In genomic region chr1:156065212-156065611, GRCh38 we compare ENCODE assay signal across 25 cellular contexts. TPM values are rescaled to one million over a fixed set of nuclear protein-coding genes. Genes with fewer than 3 reads are reported as not detected.
DNase-seq lines count a peak whose midpoint lies in the region; ATAC-seq and TF ChIP-seq lines count a peak whose summit lies in the region.
"Had no signal": no experiment of that assay in that cellular context is flagged by ENCODE, and none has a peak within 500 bp of the region (broad histone marks: within the 10 kb centered on the region; RNA-seq: fewer than 3 reads in every experiment).

No MANE protein-coding gene starts in this region.

- peaks cover 39% of the 10 kb centered on the region for H3K4me1 ChIP-seq in BLaER1
- peaks cover 2% of the 10 kb centered on the region for H3K4me1 ChIP-seq in CD4-positive, CD25-positive, alpha-beta regulatory T cell (ENCODE audit: control insufficient read depth, insufficient read depth, low read length, poor library complexity, severe bottlenecking)
- H3K4me1 ChIP-seq in neuronal stem cell (ENCODE audit: control insufficient read depth in 2 of 2, insufficient read depth in 1 of 2, low read depth in 1 of 2, low read length in 2 of 2): peaks cover 19% of the 10 kb centered on the region in 2 donors
- no peaks in the 10 kb centered on the region for H3K4me1 ChIP-seq in adrenal gland (replicated peaks in 1 of 2)
- H3K4me1 ChIP-seq: psoas muscle had no signal

- H3K18ac ChIP-seq in neuronal stem cell (ENCODE audit: low read length): no peak overlapping the region

- H3K36me3 Mint-ChIP-seq in CD4-positive, CD25-positive, alpha-beta regulatory T cell: no peaks in the 10 kb centered on the region
- H3K36me3 Mint-ChIP-seq in activated naive CD8-positive, alpha-beta T cell treated with anti-CD3 and anti-CD28 coated beads, Interleukin-2, amount 50 U/mL, for 24 hours (ENCODE audit: low read depth): no peaks in the 10 kb centered on the region

- H2BK15ac ChIP-seq in neuronal stem cell (ENCODE audit: low read length): no peak overlapping the region

- H3K9me3 ChIP-seq in BLaER1 (no peaks in the 10 kb centered on the region), neuronal stem cell (replicated peaks in 1 of 2; ENCODE audit: control insufficient read depth in 2 of 2, insufficient read depth in 1 of 2, low read depth in 1 of 2, low read length in 2 of 2) (no peaks in the 10 kb centered on the region), adrenal gland (replicated peaks in 1 of 3) (no peaks in the 10 kb centered on the region)
- H3K9me3 ChIP-seq in CD4-positive, CD25-positive, alpha-beta regulatory T cell (ENCODE audit: control insufficient read depth in 2 of 2, low read length in 2 of 2): no peaks in the 10 kb centered on the region
- H3K9me3 ChIP-seq: body of pancreas, psoas muscle, upper lobe of left lung had no signal

- no peak overlapping the region for H2AK5ac ChIP-seq in neuronal stem cell (ENCODE audit: low read depth, low read length)

- no peak overlapping the region for H4K91ac ChIP-seq in neuronal stem cell (ENCODE audit: low read depth, low read length, poor library complexity)

- H3K27ac Mint-ChIP-seq in CD4-positive, CD25-positive, alpha-beta regulatory T cell: peak overlapping the region in 2 of 3 donors; percentile 29 to 73
- no peak overlapping the region for H3K27ac Mint-ChIP-seq in activated naive CD8-positive, alpha-beta T cell treated with anti-CD3 and anti-CD28 coated beads, Interleukin-2, amount 50 U/mL, for 24 hours
- H3K27ac Mint-ChIP-seq: activated CD4-positive, alpha-beta T cell treated with anti-CD3 and anti-CD28 coated beads, Interleukin-2, amount 10 ng/mL, durations not matched to agents 7 days and 5 days had no signal

- H3K4me3 Mint-ChIP-seq in CD4-positive, CD25-positive, alpha-beta regulatory T cell: no peak overlapping the region
- H3K4me3 Mint-ChIP-seq in activated naive CD8-positive, alpha-beta T cell treated with anti-CD3 and anti-CD28 coated beads, Interleukin-2, amount 50 U/mL, for 24 hours: no peak overlapping the region
- H3K4me3 Mint-ChIP-seq: activated CD4-positive, alpha-beta T cell treated with anti-CD3 and anti-CD28 coated beads, Interleukin-2, amount 10 ng/mL, durations not matched to agents 7 days and 5 days; central memory CD8-positive, alpha-beta T cell had no signal

- no peaks in the 10 kb centered on the region for H3K79me1 ChIP-seq in neuronal stem cell (ENCODE audit: low read depth, low read length)

- TF ChIP-seq POLR2A in adrenal gland (IDR thresholded peaks at IDR 0.05): no peak

- H3K27me3 Mint-ChIP-seq in CD4-positive, CD25-positive, alpha-beta regulatory T cell: peaks cover 4% of the 10 kb centered on the region
- H3K27me3 Mint-ChIP-seq in activated naive CD8-positive, alpha-beta T cell treated with anti-CD3 and anti-CD28 coated beads, Interleukin-2, amount 50 U/mL, for 24 hours: no peaks in the 10 kb centered on the region
- H3K27me3 Mint-ChIP-seq: activated CD4-positive, alpha-beta T cell treated with anti-CD3 and anti-CD28 coated beads, Interleukin-2, amount 10 ng/mL, durations not matched to agents 7 days and 5 days; central memory CD8-positive, alpha-beta T cell had no signal

- no peak for DNase-seq in CD4-positive, CD25-positive, alpha-beta regulatory T cell
- no peak for DNase-seq in activated naive CD8-positive, alpha-beta T cell treated with anti-CD3 and anti-CD28 coated beads, Interleukin-2, amount 50 U/mL, for 24 hours
- DNase-seq in neuronal stem cell (ENCODE audit: low spot score): no peak
- DNase-seq in adrenal gland: no peak
- DNase-seq in germinal center (ENCODE audit: low spot score): no peak
- no peak for DNase-seq in NCI-H2081 (lab: John Stamatoyannopoulos, UW)
- DNase-seq: activated CD4-positive, alpha-beta T cell treated with anti-CD3 and anti-CD28 coated beads, Interleukin-2, amount 10 ng/mL, durations not matched to agents 7 days and 5 days; activated effector memory CD4-positive, alpha-beta T cell treated with anti-CD3 and anti-CD28 coated beads, Interleukin-2, amount 50 U/mL, for 16 hours; body of pancreas; C1 segment of cervical spinal cord; COR-L47; mesenchymal stem cell; psoas muscle; SIG-M5; stimulated activated CD4-positive, alpha-beta T cell treated with anti-CD3 and anti-CD28 coated beads, Interleukin-12 subunit alpha, Interleukin-12 subunit beta, amount 100 ng/mL, for 4 hours; stimulated activated CD4-positive, alpha-beta T cell treated with anti-CD3 and anti-CD28 coated beads, Interleukin-2, amount 100 ng/mL, for 48 hours; T-helper 9 cell; upper lobe of left lung had no signal

- H3K4me3 ChIP-seq in BLaER1: no peak overlapping the region
- H3K4me3 ChIP-seq in CD4-positive, CD25-positive, alpha-beta regulatory T cell (ENCODE audit: low read depth, low read length): no peak overlapping the region
- no peak overlapping the region for H3K4me3 ChIP-seq in neuronal stem cell (ENCODE audit: low read length in 2 of 2)
- H3K4me3 ChIP-seq in adrenal gland: no peak overlapping the region
- H3K4me3 ChIP-seq: body of pancreas, psoas muscle, upper lobe of left lung had no signal

- peak overlapping the region; percentile 59 for H2BK5ac ChIP-seq in neuronal stem cell (ENCODE audit: low read length)

- no peak overlapping the region for H3K23ac ChIP-seq in neuronal stem cell (ENCODE audit: low read depth, low read length, poor library complexity)

- H2BK120ac ChIP-seq in neuronal stem cell (ENCODE audit: low read depth, low read length): no peak overlapping the region

- no CpG with 5 or more reads among the region's 3 CpGs for WGBS in neuronal stem cell (ENCODE audit: extremely low coverage in 2 of 2, insufficient read length in 2 of 2, insufficient replicate concordance in 1 of 2), 2 donors
- 89 to 99% (median 93%) methylated on average over 3 of the region's 3 CpGs for WGBS in adrenal gland, 4 donors

- H3K27ac ChIP-seq in BLaER1 (peak overlapping the region; percentile 5; the same call in 1 of the 2 replicates), neuronal stem cell (replicated peaks; ENCODE audit: low read length) (no peak overlapping the region), adrenal gland (no peak overlapping the region)
- no peak overlapping the region for H3K27ac ChIP-seq in CD4-positive, CD25-positive, alpha-beta regulatory T cell (ENCODE audit: insufficient read depth, low read length, poor library complexity, severe bottlenecking)
- H3K27ac ChIP-seq: body of pancreas, psoas muscle, upper lobe of left lung, VCaP had no signal

- intact Hi-C loops in adrenal gland (cut with DNase I): loop anchor here (5.0 to 10.0 kb wide), 3 partner anchors 60 to 123 kb away; partner anchors contain the start of gene RXFP4 (in 2 of the 2)

- H3K4me1 Mint-ChIP-seq in CD4-positive, CD25-positive, alpha-beta regulatory T cell: peaks cover 0 to 8% (median 6%) of the 10 kb centered on the region in 4 donors
- H3K4me1 Mint-ChIP-seq in activated naive CD8-positive, alpha-beta T cell treated with anti-CD3 and anti-CD28 coated beads, Interleukin-2, amount 50 U/mL, for 24 hours: peaks cover 14% of the 10 kb centered on the region
- H3K4me1 Mint-ChIP-seq: central memory CD8-positive, alpha-beta T cell had no signal

- ATAC-seq in CD4-positive, CD25-positive, alpha-beta regulatory T cell (ENCODE audit: low read depth in 2 of 2): no peak
- peak; percentile 45 for ATAC-seq in activated naive CD8-positive, alpha-beta T cell treated with anti-CD3 and anti-CD28 coated beads, Interleukin-2, amount 50 U/mL, for 24 hours
- ATAC-seq: body of pancreas, psoas muscle, sciatic nerve had no signal

- no peak overlapping the region for H3K14ac ChIP-seq in neuronal stem cell (ENCODE audit: low read length)

- TF ChIP-seq CTCF in adrenal gland (IDR thresholded peaks at IDR 0.05): no peak

- H4K8ac ChIP-seq in neuronal stem cell (ENCODE audit: low read depth, low read length): no peak overlapping the region

- H3K4me2 ChIP-seq in BLaER1 (peak overlapping the region; percentile 42), neuronal stem cell (ENCODE audit: insufficient read depth, low read length, poor library complexity, severe bottlenecking) (no peak overlapping the region)

- 0 out of 2 replicates have a peak, but pooled peaks cover 4% of the 10 kb centered on the region for H4K20me1 ChIP-seq in BLaER1

- no peak overlapping the region for H3K9ac ChIP-seq in BLaER1
- H3K9ac ChIP-seq in neuronal stem cell (ENCODE audit: low read depth, low read length, poor library complexity): no peak overlapping the region

- H3K27me3 ChIP-seq in BLaER1: no peaks in the 10 kb centered on the region
- H3K27me3 ChIP-seq in CD4-positive, CD25-positive, alpha-beta regulatory T cell (ENCODE audit: control insufficient read depth, insufficient read depth, low read length): no peaks in the 10 kb centered on the region
- no peaks in the 10 kb centered on the region for H3K27me3 ChIP-seq in neuronal stem cell (ENCODE audit: control insufficient read depth in 3 of 3, insufficient read depth in 3 of 3, low read depth in 1 of 3, low read length in 3 of 3)
- no peaks in the 10 kb centered on the region for H3K27me3 ChIP-seq in adrenal gland
- H3K27me3 ChIP-seq: body of pancreas, upper lobe of left lung had no signal

- no peaks in the 10 kb centered on the region for H3K9me3 Mint-ChIP-seq in CD4-positive, CD25-positive, alpha-beta regulatory T cell
- no peaks in the 10 kb centered on the region for H3K9me3 Mint-ChIP-seq in activated naive CD8-positive, alpha-beta T cell treated with anti-CD3 and anti-CD28 coated beads, Interleukin-2, amount 50 U/mL, for 24 hours
- H3K9me3 Mint-ChIP-seq: activated CD4-positive, alpha-beta T cell treated with anti-CD3 and anti-CD28 coated beads, Interleukin-2, amount 10 ng/mL, durations not matched to agents 7 days and 5 days; central memory CD8-positive, alpha-beta T cell had no signal

- H2AFZ ChIP-seq in neuronal stem cell (ENCODE audit: low read length): no peak overlapping the region

- no peak overlapping the region for H3K4ac ChIP-seq in neuronal stem cell (ENCODE audit: low read length)

- H3K36me3 ChIP-seq in BLaER1: no peaks in the 10 kb centered on the region
- no peaks in the 10 kb centered on the region for H3K36me3 ChIP-seq in CD4-positive, CD25-positive, alpha-beta regulatory T cell (ENCODE audit: control insufficient read depth, insufficient read depth, low read length)
- H3K36me3 ChIP-seq in neuronal stem cell (replicated peaks in 1 of 2; ENCODE audit: control insufficient read depth in 2 of 2, insufficient read depth in 2 of 2, low read length in 2 of 2): no peaks in the 10 kb centered on the region
- no peaks in the 10 kb centered on the region for H3K36me3 ChIP-seq in adrenal gland (replicated peaks in 1 of 2)

- no peak overlapping the region for H2BK12ac ChIP-seq in neuronal stem cell (ENCODE audit: low read length)

RNA-seq across cellular contexts. Expression of gene RAB25, which starts 4.3 kb away (rescaled TPM):
- total RNA-seq in CD4-positive, CD25-positive, alpha-beta regulatory T cell: 1.5 TPM
- 1 to 10 TPM in 2 of 4 donors, under 1 TPM in 2; 0.83 to 1.7 (median 0.93) TPM for polyA plus RNA-seq in CD4-positive, CD25-positive, alpha-beta regulatory T cell
- polyA plus RNA-seq in neuronal stem cell (2013, experiment 1 of 2): 3.3 TPM
- 3.4 TPM for polyA plus RNA-seq in neuronal stem cell (2013, experiment 2 of 2)
- total RNA-seq in adrenal gland: under 1 TPM in 1 of 8 donors, not detected in 7; 0.38 TPM
- under 1 TPM in 2 of 3 donors, not detected in 1; 0.17 to 0.48 TPM for polyA plus RNA-seq in adrenal gland
- total RNA-seq: LHCN-M2, NCI-H460, psoas muscle, sciatic nerve had no signal
- polyA plus RNA-seq: AG04450 had no signal

RNA-seq across cellular contexts. Expression of gene LAMTOR2, which starts 10.6 kb away (rescaled TPM):
- 20.2 TPM for total RNA-seq in CD4-positive, CD25-positive, alpha-beta regulatory T cell
- 100 to 1,000 TPM; 107 to 162 (median 130) TPM for polyA plus RNA-seq in CD4-positive, CD25-positive, alpha-beta regulatory T cell
- polyA plus RNA-seq in neuronal stem cell (2013, experiment 1 of 2): 81.9 TPM
- polyA plus RNA-seq in neuronal stem cell (2013, experiment 2 of 2): 81.2 TPM
- 100 to 1,000 TPM in 2 of 8 donors, 10 to 100 TPM in 6; 53.6 to 140 (median 83.6) TPM for total RNA-seq in adrenal gland
- polyA plus RNA-seq in adrenal gland: 100 to 1,000 TPM in 2 of 3 donors, 10 to 100 TPM in 1; 76.0 to 216 (median 143) TPM

RNA-seq across cellular contexts. Expression of gene UBQLN4, which starts 11.6 kb away (rescaled TPM):
- total RNA-seq in CD4-positive, CD25-positive, alpha-beta regulatory T cell: 19.1 TPM
- polyA plus RNA-seq in CD4-positive, CD25-positive, alpha-beta regulatory T cell: 1 to 10 TPM; 4.4 to 7.1 (median 5.5) TPM
- polyA plus RNA-seq in neuronal stem cell (2013, experiment 1 of 2): 54.3 TPM
- 51.2 TPM for polyA plus RNA-seq in neuronal stem cell (2013, experiment 2 of 2)
- 10 to 100 TPM in 7 of 8 donors, 1 to 10 TPM in 1; 9.5 to 34.6 (median 23.3) TPM for total RNA-seq in adrenal gland
- 10 to 100 TPM; 15.0 to 30.0 (median 27.5) TPM for polyA plus RNA-seq in adrenal gland

RNA-seq across cellular contexts. Expression of gene MEX3A, which starts 17.1 kb away (rescaled TPM):
- not detected for total RNA-seq in CD4-positive, CD25-positive, alpha-beta regulatory T cell
- not detected for polyA plus RNA-seq in CD4-positive, CD25-positive, alpha-beta regulatory T cell
- 72.9 TPM for polyA plus RNA-seq in neuronal stem cell (2013, experiment 1 of 2)
- polyA plus RNA-seq in neuronal stem cell (2013, experiment 2 of 2): 75.1 TPM
- 1 to 10 TPM in 3 of 8 donors, under 1 TPM in 5; 0.09 to 2.1 (median 0.50) TPM for total RNA-seq in adrenal gland
- under 1 TPM; 0.17 to 0.27 (median 0.24) TPM for polyA plus RNA-seq in adrenal gland

RNA-seq across cellular contexts. Expression of gene SSR2, which starts 44.5 kb away (rescaled TPM):
- total RNA-seq in CD4-positive, CD25-positive, alpha-beta regulatory T cell: 196 TPM
- 100 to 1,000 TPM; 358 to 421 (median 392) TPM for polyA plus RNA-seq in CD4-positive, CD25-positive, alpha-beta regulatory T cell
- polyA plus RNA-seq in neuronal stem cell (2013, experiment 1 of 2): 352 TPM
- 349 TPM for polyA plus RNA-seq in neuronal stem cell (2013, experiment 2 of 2)
- 100 to 1,000 TPM; 171 to 722 (median 354) TPM for total RNA-seq in adrenal gland
- 100 to 1,000 TPM; 164 to 724 (median 287) TPM for polyA plus RNA-seq in adrenal gland
